1 cellular context compared by ENCODE assay signal in the genomic region with DNA sequence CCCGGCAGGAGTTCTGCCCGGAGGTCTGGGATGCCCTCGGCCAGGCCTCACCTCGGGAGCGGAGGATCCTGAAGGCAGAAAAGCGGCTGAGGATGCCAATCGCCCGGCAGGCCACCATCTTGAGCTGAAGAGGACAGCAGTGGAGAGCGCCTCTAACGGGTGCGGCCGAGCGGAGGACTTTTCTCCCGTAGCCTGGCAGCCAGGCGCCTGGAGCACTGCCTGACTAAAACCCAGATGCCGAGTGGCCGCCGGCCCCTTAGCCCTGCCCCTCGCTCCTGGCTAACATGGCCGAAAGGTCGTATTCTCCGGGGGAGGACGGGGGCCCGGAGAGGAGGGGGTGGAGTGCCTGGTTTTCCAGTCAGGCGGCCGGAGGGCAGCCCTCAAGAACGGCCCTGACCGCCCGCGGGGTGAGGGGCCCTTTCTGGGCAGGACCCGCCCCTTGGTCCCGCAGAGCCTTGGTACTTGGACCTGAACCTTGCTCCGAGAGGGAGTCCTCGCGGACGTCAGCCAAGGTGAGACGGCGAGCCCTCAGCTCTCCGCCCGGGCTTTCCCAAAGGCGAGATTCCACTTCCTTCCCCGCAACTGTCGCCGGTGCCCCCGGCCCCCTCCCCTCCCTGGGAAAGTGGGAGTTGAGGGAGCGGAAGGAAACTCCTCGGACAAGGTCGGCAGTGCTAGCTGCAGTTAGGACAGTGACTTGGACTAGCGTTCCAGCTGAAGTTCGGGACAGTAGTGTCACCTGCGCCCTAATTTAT.
TF ChIP-seq lines count a peak whose summit lies in the region.

A gene (minus strand): TSS at position 154 of the 752 bp plus-strand sequence. CDS start 36 bp downstream, at position 118.
A gene (plus strand): TSS at position 461 of the 752 bp plus-strand sequence. CDS start 9,316 bp downstream, outside the sequence.

TF ChIP-seq in K562, 482 proteins besides CTCF, POLR2A, EP300 and RAD21 (continued from another document and continues in another):
- no peak for TF ChIP-seq MEF2D (tag; conservative IDR thresholded peaks at IDR 0.05; ENCODE audit: low read depth)
- TF ChIP-seq RBM22 (IDR thresholded peaks at IDR 0.05; ENCODE audit: low read depth, low read length, poor library complexity, severe bottlenecking), result peak; percentile 34
- TF ChIP-seq HNRNPL (IDR thresholded peaks at IDR 0.05; ENCODE audit: low read depth, low read length), result no peak; the same call in 1 of the 2 replicates
- TF ChIP-seq CHD1 (IDR thresholded peaks at IDR 0.05; ENCODE audit: low read length), result peak; percentile 40
- TF ChIP-seq DDX20 (tag; IDR thresholded peaks at IDR 0.05; ENCODE audit: low read depth), result no peak
- TF ChIP-seq HDAC1 (IDR thresholded peaks at IDR 0.05), result peak in 1 of 2 experiments; percentile 4; a peak in 1 of 4 replicates
- TF ChIP-seq SMARCA4 (IDR thresholded peaks at IDR 0.05), result no peak
- TF ChIP-seq, protein P1, sequence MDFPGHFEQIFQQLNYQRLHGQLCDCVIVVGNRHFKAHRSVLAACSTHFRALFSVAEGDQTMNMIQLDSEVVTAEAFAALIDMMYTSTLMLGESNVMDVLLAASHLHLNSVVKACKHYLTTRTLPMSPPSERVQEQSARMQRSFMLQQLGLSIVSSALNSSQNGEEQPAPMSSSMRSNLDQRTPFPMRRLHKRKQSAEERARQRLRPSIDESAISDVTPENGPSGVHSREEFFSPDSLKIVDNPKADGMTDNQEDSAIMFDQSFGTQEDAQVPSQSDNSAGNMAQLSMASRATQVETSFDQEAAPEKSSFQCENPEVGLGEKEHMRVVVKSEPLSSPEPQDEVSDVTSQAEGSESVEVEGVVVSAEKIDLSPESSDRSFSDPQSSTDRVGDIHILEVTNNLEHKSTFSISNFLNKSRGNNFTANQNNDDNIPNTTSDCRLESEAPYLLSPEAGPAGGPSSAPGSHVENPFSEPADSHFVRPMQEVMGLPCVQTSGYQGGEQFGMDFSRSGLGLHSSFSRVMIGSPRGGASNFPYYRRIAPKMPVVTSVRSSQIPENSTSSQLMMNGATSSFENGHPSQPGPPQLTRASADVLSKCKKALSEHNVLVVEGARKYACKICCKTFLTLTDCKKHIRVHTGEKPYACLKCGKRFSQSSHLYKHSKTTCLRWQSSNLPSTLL (IDR thresholded peaks at IDR 0.05), result no peak
- peak; percentile 79 for TF ChIP-seq ESRRA (IDR thresholded peaks at IDR 0.05; ENCODE audit: borderline replicate concordance, low read depth)
- 0 out of 2 replicates have a peak, but pooled peaks have one; percentile 39 for TF ChIP-seq TCF7 (IDR thresholded peaks at IDR 0.05; ENCODE audit: borderline replicate concordance)
- TF ChIP-seq, protein P2, sequence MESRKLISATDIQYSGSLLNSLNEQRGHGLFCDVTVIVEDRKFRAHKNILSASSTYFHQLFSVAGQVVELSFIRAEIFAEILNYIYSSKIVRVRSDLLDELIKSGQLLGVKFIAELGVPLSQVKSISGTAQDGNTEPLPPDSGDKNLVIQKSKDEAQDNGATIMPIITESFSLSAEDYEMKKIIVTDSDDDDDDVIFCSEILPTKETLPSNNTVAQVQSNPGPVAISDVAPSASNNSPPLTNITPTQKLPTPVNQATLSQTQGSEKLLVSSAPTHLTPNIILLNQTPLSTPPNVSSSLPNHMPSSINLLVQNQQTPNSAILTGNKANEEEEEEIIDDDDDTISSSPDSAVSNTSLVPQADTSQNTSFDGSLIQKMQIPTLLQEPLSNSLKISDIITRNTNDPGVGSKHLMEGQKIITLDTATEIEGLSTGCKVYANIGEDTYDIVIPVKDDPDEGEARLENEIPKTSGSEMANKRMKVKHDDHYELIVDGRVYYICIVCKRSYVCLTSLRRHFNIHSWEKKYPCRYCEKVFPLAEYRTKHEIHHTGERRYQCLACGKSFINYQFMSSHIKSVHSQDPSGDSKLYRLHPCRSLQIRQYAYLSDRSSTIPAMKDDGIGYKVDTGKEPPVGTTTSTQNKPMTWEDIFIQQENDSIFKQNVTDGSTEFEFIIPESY (CRISPR knock-in tag; IDR thresholded peaks at IDR 0.05), result peak; percentile 57; the same call in 1 of the 2 replicates
- peak; percentile 61; the same call in 1 of the 2 replicates for TF ChIP-seq ATF7 (IDR thresholded peaks at IDR 0.05)
- 0 out of 2 replicates have a peak, but pooled peaks have one; percentile 30 for TF ChIP-seq ELF1 (tag; IDR thresholded peaks at IDR 0.05)
- TF ChIP-seq, protein P3, sequence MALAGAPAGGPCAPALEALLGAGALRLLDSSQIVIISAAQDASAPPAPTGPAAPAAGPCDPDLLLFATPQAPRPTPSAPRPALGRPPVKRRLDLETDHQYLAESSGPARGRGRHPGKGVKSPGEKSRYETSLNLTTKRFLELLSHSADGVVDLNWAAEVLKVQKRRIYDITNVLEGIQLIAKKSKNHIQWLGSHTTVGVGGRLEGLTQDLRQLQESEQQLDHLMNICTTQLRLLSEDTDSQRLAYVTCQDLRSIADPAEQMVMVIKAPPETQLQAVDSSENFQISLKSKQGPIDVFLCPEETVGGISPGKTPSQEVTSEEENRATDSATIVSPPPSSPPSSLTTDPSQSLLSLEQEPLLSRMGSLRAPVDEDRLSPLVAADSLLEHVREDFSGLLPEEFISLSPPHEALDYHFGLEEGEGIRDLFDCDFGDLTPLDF (CRISPR knock-in tag; IDR thresholded peaks at IDR 0.05), result peak; percentile 61; the same call in 1 of the 2 replicates
- peak; percentile 58 for TF ChIP-seq RBM39 (optimal IDR thresholded peaks at IDR 0.05; ENCODE audit: low read depth, low read length)
- no peak; the same call in 1 of the 2 replicates for TF ChIP-seq ZBED1 (IDR thresholded peaks at IDR 0.05)
- TF ChIP-seq ZNF311 (CRISPR knock-in tag; IDR thresholded peaks at IDR 0.05), result no peak
- TF ChIP-seq YY1 (IDR thresholded peaks at IDR 0.05; ENCODE audit: borderline replicate concordance in 1 of 3, control insufficient read depth in 1 of 3, extremely low read depth in 1 of 3, insufficient read depth in 3 of 3, insufficient read length in 1 of 3, insufficient replicate concordance in 2 of 3, low read depth in 1 of 3, low read length in 2 of 3), result peak; percentile 58 to 93 (median 85)
- TF ChIP-seq, protein P4, sequence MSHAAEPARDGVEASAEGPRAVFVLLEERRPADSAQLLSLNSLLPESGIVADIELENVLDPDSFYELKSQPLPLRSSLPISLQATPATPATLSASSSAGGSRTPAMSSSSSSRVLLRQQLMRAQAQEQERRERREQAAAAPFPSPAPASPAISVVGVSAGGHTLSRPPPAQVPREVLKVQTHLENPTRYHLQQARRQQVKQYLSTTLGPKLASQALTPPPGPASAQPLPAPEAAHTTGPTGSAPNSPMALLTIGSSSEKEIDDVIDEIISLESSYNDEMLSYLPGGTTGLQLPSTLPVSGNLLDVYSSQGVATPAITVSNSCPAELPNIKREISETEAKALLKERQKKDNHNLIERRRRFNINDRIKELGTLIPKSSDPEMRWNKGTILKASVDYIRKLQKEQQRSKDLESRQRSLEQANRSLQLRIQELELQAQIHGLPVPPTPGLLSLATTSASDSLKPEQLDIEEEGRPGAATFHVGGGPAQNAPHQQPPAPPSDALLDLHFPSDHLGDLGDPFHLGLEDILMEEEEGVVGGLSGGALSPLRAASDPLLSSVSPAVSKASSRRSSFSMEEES (CRISPR knock-in tag; IDR thresholded peaks at IDR 0.05), result no peak
- TF ChIP-seq CHCHD3 (CRISPR knock-in tag; IDR thresholded peaks at IDR 0.05), result no peak
- peak; percentile 80 to 81 for TF ChIP-seq MAZ (CRISPR knock-in tag; conservative IDR thresholded peaks at IDR 0.05 in 1 of 2, IDR thresholded peaks at IDR 0.05 in 1 of 2)
- TF ChIP-seq GABPA (tag; conservative IDR thresholded peaks at IDR 0.05; ENCODE audit: low read depth), result peak; percentile 45; the same call in 1 of the 2 replicates
- peak; percentile 69 for TF ChIP-seq HCFC1 (IDR thresholded peaks at IDR 0.05; ENCODE audit: low read depth, low read length)
- peak; percentile 79 for TF ChIP-seq ZFX (CRISPR knock-in tag; IDR thresholded peaks at IDR 0.05)
- TF ChIP-seq, protein P5, sequence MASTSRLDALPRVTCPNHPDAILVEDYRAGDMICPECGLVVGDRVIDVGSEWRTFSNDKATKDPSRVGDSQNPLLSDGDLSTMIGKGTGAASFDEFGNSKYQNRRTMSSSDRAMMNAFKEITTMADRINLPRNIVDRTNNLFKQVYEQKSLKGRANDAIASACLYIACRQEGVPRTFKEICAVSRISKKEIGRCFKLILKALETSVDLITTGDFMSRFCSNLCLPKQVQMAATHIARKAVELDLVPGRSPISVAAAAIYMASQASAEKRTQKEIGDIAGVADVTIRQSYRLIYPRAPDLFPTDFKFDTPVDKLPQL (IDR thresholded peaks at IDR 0.05; ENCODE audit: extremely low read depth, insufficient read length), result peak; percentile 36
- TF ChIP-seq, protein P6, sequence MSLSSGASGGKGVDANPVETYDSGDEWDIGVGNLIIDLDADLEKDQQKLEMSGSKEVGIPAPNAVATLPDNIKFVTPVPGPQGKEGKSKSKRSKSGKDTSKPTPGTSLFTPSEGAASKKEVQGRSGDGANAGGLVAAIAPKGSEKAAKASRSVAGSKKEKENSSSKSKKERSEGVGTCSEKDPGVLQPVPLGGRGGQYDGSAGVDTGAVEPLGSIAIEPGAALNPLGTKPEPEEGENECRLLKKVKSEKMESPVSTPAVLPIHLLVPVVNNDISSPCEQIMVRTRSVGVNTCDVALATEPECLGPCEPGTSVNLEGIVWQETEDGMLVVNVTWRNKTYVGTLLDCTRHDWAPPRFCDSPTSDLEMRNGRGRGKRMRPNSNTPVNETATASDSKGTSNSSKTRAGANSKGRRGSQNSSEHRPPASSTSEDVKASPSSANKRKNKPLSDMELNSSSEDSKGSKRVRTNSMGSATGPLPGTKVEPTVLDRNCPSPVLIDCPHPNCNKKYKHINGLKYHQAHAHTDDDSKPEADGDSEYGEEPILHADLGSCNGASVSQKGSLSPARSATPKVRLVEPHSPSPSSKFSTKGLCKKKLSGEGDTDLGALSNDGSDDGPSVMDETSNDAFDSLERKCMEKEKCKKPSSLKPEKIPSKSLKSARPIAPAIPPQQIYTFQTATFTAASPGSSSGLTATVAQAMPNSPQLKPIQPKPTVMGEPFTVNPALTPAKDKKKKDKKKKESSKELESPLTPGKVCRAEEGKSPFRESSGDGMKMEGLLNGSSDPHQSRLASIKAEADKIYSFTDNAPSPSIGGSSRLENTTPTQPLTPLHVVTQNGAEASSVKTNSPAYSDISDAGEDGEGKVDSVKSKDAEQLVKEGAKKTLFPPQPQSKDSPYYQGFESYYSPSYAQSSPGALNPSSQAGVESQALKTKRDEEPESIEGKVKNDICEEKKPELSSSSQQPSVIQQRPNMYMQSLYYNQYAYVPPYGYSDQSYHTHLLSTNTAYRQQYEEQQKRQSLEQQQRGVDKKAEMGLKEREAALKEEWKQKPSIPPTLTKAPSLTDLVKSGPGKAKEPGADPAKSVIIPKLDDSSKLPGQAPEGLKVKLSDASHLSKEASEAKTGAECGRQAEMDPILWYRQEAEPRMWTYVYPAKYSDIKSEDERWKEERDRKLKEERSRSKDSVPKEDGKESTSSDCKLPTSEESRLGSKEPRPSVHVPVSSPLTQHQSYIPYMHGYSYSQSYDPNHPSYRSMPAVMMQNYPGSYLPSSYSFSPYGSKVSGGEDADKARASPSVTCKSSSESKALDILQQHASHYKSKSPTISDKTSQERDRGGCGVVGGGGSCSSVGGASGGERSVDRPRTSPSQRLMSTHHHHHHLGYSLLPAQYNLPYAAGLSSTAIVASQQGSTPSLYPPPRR (CRISPR knock-in tag; IDR thresholded peaks at IDR 0.05; ENCODE audit: borderline replicate concordance), result no peak
- no peak for TF ChIP-seq NR1H2 (CRISPR knock-in tag; IDR thresholded peaks at IDR 0.05)
- no peak for TF ChIP-seq CBFB (CRISPR knock-in tag; IDR thresholded peaks at IDR 0.05)
- TF ChIP-seq, protein P7, sequence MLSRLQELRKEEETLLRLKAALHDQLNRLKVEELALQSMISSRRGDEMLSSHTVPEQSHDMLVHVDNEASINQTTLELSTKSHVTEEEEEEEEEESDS (CRISPR knock-in tag; IDR thresholded peaks at IDR 0.05), result no peak
- TF ChIP-seq, protein P8, sequence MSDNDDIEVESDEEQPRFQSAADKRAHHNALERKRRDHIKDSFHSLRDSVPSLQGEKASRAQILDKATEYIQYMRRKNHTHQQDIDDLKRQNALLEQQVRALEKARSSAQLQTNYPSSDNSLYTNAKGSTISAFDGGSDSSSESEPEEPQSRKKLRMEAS (CRISPR knock-in tag; IDR thresholded peaks at IDR 0.05), result peak; percentile 56; the same call in 1 of the 2 replicates
- no peak for TF ChIP-seq NFATC3 (IDR thresholded peaks at IDR 0.05)
- TF ChIP-seq SAFB (IDR thresholded peaks at IDR 0.05; ENCODE audit: borderline replicate concordance, low read depth, low read length), result no peak
- TF ChIP-seq, protein P9, sequence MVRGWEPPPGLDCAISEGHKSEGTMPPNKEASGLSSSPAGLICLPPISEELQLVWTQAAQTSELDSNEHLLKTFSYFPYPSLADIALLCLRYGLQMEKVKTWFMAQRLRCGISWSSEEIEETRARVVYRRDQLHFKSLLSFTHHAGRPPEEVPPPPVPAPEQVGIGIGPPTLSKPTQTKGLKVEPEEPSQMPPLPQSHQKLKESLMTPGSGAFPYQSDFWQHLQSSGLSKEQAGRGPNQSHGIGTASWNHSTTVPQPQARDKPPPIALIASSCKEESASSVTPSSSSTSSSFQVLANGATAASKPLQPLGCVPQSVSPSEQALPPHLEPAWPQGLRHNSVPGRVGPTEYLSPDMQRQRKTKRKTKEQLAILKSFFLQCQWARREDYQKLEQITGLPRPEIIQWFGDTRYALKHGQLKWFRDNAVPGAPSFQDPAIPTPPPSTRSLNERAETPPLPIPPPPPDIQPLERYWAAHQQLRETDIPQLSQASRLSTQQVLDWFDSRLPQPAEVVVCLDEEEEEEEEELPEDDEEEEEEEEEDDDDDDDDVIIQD (CRISPR knock-in tag; IDR thresholded peaks at IDR 0.05), result no peak
- TF ChIP-seq MEIS2 (IDR thresholded peaks at IDR 0.05; ENCODE audit: partially characterized antibody), result peak; percentile 16
- TF ChIP-seq SMC3 (conservative IDR thresholded peaks at IDR 0.05; ENCODE audit: insufficient read depth, low read depth, low read length), result 0 out of 2 replicates have a peak, but pooled peaks have one; percentile 23
- TF ChIP-seq HDAC2 (IDR thresholded peaks at IDR 0.05), result peak; percentile 38; the same call in 1 of the 2 replicates
- TF ChIP-seq, protein P10, sequence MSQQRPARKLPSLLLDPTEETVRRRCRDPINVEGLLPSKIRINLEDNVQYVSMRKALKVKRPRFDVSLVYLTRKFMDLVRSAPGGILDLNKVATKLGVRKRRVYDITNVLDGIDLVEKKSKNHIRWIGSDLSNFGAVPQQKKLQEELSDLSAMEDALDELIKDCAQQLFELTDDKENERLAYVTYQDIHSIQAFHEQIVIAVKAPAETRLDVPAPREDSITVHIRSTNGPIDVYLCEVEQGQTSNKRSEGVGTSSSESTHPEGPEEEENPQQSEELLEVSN (IDR thresholded peaks at IDR 0.05; ENCODE audit: borderline replicate concordance in 1 of 2, extremely low read depth in 1 of 2, insufficient read depth in 1 of 2, insufficient read length in 1 of 2, low read depth in 1 of 2, low read length in 1 of 2, poor library complexity in 1 of 2, severe bottlenecking in 1 of 2), result peak in 1 of 2 experiments; percentile 2
- 0 out of 2 replicates have a peak, but pooled peaks have one; percentile 67 for TF ChIP-seq SRSF3 (IDR thresholded peaks at IDR 0.05; ENCODE audit: insufficient read depth, low read length)
- TF ChIP-seq HDAC3 (IDR thresholded peaks at IDR 0.05; ENCODE audit: borderline replicate concordance, partially characterized antibody), result no peak
- TF ChIP-seq SP1 (CRISPR knock-in tag; IDR thresholded peaks at IDR 0.05), result peak; percentile 80
- TF ChIP-seq TEAD4 (IDR thresholded peaks at IDR 0.05; ENCODE audit: low read length), result no peak
- TF ChIP-seq TEAD4 (CRISPR knock-in tag; IDR thresholded peaks at IDR 0.05; ENCODE audit: borderline replicate concordance), result 0 out of 2 replicates have a peak, but pooled peaks have one; percentile 62
- TF ChIP-seq NR2F6 (CRISPR knock-in tag; IDR thresholded peaks at IDR 0.05), result peak; percentile 4; the same call in 1 of the 2 replicates
- 0 out of 2 replicates have a peak, but pooled peaks have one; percentile 42 for TF ChIP-seq ZNF197 (CRISPR knock-in tag; IDR thresholded peaks at IDR 0.05; ENCODE audit: low read depth)
